Comparison of ENCODE assay signal across 25 cellular contexts in genomic region chr13:111554539-111555267, GRCh38.
A peak's percentile ranks its signal among the peaks of the same experiment; 100 is the strongest.
DNase-seq lines count a peak whose midpoint lies in the region; ATAC-seq, FAIRE-seq and TF ChIP-seq lines count a peak whose summit lies in the region.
"Had no signal": no experiment of that assay in that cellular context is flagged by ENCODE, and none has a peak within 500 bp of the region (broad histone marks: within the 10 kb centered on the region; RNA-seq: fewer than 3 reads in every experiment).

No MANE protein-coding gene starts in this region.

- no peaks in the 10 kb centered on the region for H3K4me1 Mint-ChIP-seq in chondrocyte (ENCODE audit: low read depth)

- H3K27ac Mint-ChIP-seq in chondrocyte (ENCODE audit: unreplicated experiment) = no peak overlapping the region

- no peak for DNase-seq in HepG2 (ENCODE audit: low spot score)
- no peak for DNase-seq in right lobe of liver
- DNase-seq in chondrocyte (ENCODE audit: low spot score) = peak; percentile 78
- DNase-seq in neuronal stem cell (ENCODE audit: low spot score) = no peak
- no peak for DNase-seq in upper lobe of right lung
- DNase-seq in T-helper 9 cell = no peak
- DNase-seq in NCI-H526 (lab: John Stamatoyannopoulos, UW) = no peak
- no peak for DNase-seq in DMS79 treated with DMSO at 0.1 percent for 48 hours (lab: John Stamatoyannopoulos, UW)
- DNase-seq: 8988T; ACHN; BE2C; Calu3; DND-41; Karpas-422; NCI-H1092 treated with DMSO at 0.1 percent for 48 hours; NCI-H1436; NCI-H187; NCI-H2107; NCI-H524 treated with DMSO at 0.1 percent for 48 hours; NCI-H82; NK-92 treated with Interleukin-12 subunit alpha and Interleukin-12 subunit beta, amount 100 ng/mL, for 24 hours; Right ventricle myocardium superior; RPMI8226 had no signal

- H3K4me2 ChIP-seq in HepG2 (ENCODE audit: low read depth, low read length) (no peak overlapping the region), neuronal stem cell (ENCODE audit: insufficient read depth, low read length, poor library complexity, severe bottlenecking) (no peak overlapping the region)

- intact Hi-C loops in HepG2 (cut with micrococcal nuclease; ENCODE audit: unreplicated experiment) = no loop called here
- intact Hi-C loops in right lobe of liver (cut with DNase I) = no loop called here
- intact Hi-C loops in upper lobe of right lung (cut with DNase I) = no loop called here

- no peak overlapping the region for H4K91ac ChIP-seq in neuronal stem cell (ENCODE audit: low read depth, low read length, poor library complexity)

- H3K4me3 Mint-ChIP-seq in chondrocyte (ENCODE audit: unreplicated experiment) = no peak overlapping the region

- CTCF ChIA-PET in HepG2 (lab: Yijun Ruan, JAX; ENCODE audit: low intra/inter-chr PET ratio, low total read pairs) = no interaction called here

- H3K27me3 Mint-ChIP-seq in chondrocyte (ENCODE audit: low read depth) = peaks cover 30% of the 10 kb centered on the region

- no peak overlapping the region for H2AFZ ChIP-seq in HepG2 (ENCODE audit: low read length)
- H2AFZ ChIP-seq in neuronal stem cell (ENCODE audit: low read length) = no peak overlapping the region

- no peak for TF ChIP-seq RAD21 in HepG2 (CRISPR knock-in tag; IDR thresholded peaks at IDR 0.05)

- FAIRE-seq in HepG2 (lab: Jason Lieb, UNC) = no peak
- FAIRE-seq: GM19239 had no signal

- no peak overlapping the region for H2BK12ac ChIP-seq in neuronal stem cell (ENCODE audit: low read length)

- peaks cover 3% of the 10 kb centered on the region for H3K9me3 Mint-ChIP-seq in chondrocyte (ENCODE audit: low read depth)

- H4K8ac ChIP-seq in neuronal stem cell (ENCODE audit: low read depth, low read length) = no peak overlapping the region

- no peak overlapping the region for H3K4ac ChIP-seq in neuronal stem cell (ENCODE audit: low read length)

- H3K79me1 ChIP-seq in neuronal stem cell (ENCODE audit: low read depth, low read length) = no peaks in the 10 kb centered on the region

- BruUV-seq in HepG2 (replicated peaks; lab: Mats Ljungman, UMichigan) = no TSS peak

- no peak overlapping the region for H2BK5ac ChIP-seq in neuronal stem cell (ENCODE audit: low read length)

- H4K20me1 ChIP-seq in HepG2 (ENCODE audit: insufficient read depth, low read length) = no peaks in the 10 kb centered on the region

- H3K18ac ChIP-seq in neuronal stem cell (ENCODE audit: low read length) = peak overlapping the region; percentile 62

- ATAC-seq in HepG2 = peak; percentile 35; the same call in 1 of the 3 replicates
- no peak for ATAC-seq in right lobe of liver
- ATAC-seq in upper lobe of right lung = peak; percentile 19

- no peak overlapping the region for H3K23ac ChIP-seq in neuronal stem cell (ENCODE audit: low read depth, low read length, poor library complexity)

- H3K9me3 ChIP-seq in HepG2 (ENCODE audit: low read length) (no peaks in the 10 kb centered on the region), right lobe of liver (no peaks in the 10 kb centered on the region), neuronal stem cell (replicated peaks in 1 of 2; ENCODE audit: control insufficient read depth in 2 of 2, insufficient read depth in 1 of 2, low read depth in 1 of 2, low read length in 2 of 2) (peaks cover 0 to 2% of the 10 kb centered on the region in 2 donors), upper lobe of right lung (no peaks in the 10 kb centered on the region)
- H3K9me3 ChIP-seq: BE2C, SJSA1 had no signal

- H3K27ac ChIP-seq in HepG2 (ENCODE audit: extremely low read length, insufficient read depth, low read length) (no peak overlapping the region), right lobe of liver (no peak overlapping the region), neuronal stem cell (replicated peaks; ENCODE audit: low read length) (no peak overlapping the region), upper lobe of right lung (no peak overlapping the region)
- H3K27ac ChIP-seq: SJSA1 had no signal

- in situ Hi-C loops in HepG2 (cut with HindIII; ENCODE audit: extremely low pct_ligation_motif_present, low pct_unique_long_range_greater_than_20kb) = no loop called here

- peak overlapping the region; percentile 11 for H2BK15ac ChIP-seq in neuronal stem cell (ENCODE audit: low read length)

- no peak overlapping the region for H2BK120ac ChIP-seq in neuronal stem cell (ENCODE audit: low read depth, low read length)

- no peaks in the 10 kb centered on the region for H3K79me2 ChIP-seq in HepG2 (ENCODE audit: insufficient read depth, low read length)

- H3K36me3 ChIP-seq in HepG2 (replicated peaks in 1 of 2; ENCODE audit: control insufficient read depth in 1 of 2, insufficient read depth in 2 of 2, low read length in 2 of 2) = no peaks in the 10 kb centered on the region
- H3K36me3 ChIP-seq in right lobe of liver = no peaks in the 10 kb centered on the region
- H3K36me3 ChIP-seq in neuronal stem cell (replicated peaks in 1 of 2; ENCODE audit: control insufficient read depth in 2 of 2, insufficient read depth in 2 of 2, low read length in 2 of 2) = no peaks in the 10 kb centered on the region
- no peaks in the 10 kb centered on the region for H3K36me3 ChIP-seq in upper lobe of right lung
- H3K36me3 ChIP-seq: BE2C, SJSA1 had no signal

- peaks cover 3 to 28% of the 10 kb centered on the region in 2 experiments; a peak in 4 of 5 replicates for H3K27me3 ChIP-seq in HepG2 (ENCODE audit: control insufficient read depth in 1 of 2, insufficient read depth in 2 of 2, low read length in 2 of 2)
- no peaks in the 10 kb centered on the region for H3K27me3 ChIP-seq in right lobe of liver
- H3K27me3 ChIP-seq in neuronal stem cell (ENCODE audit: control insufficient read depth in 3 of 3, insufficient read depth in 3 of 3, low read depth in 1 of 3, low read length in 3 of 3) = peaks cover 0 to 13% (median 0%) of the 10 kb centered on the region in 3 experiments
- peaks cover 4% of the 10 kb centered on the region for H3K27me3 ChIP-seq in upper lobe of right lung

- no peak overlapping the region for H3K9ac ChIP-seq in HepG2 (ENCODE audit: insufficient read depth, low read depth, low read length)
- no peak overlapping the region for H3K9ac ChIP-seq in neuronal stem cell (ENCODE audit: low read depth, low read length, poor library complexity)

- H3K4me1 ChIP-seq in HepG2 (ENCODE audit: insufficient read depth, low read length) (no peaks in the 10 kb centered on the region), right lobe of liver (peaks cover 0 to 26% (median 11%) of the 10 kb centered on the region in 4 donors), neuronal stem cell (ENCODE audit: control insufficient read depth in 2 of 2, insufficient read depth in 1 of 2, low read depth in 1 of 2, low read length in 2 of 2) (no peaks in the 10 kb centered on the region), upper lobe of right lung (no peaks in the 10 kb centered on the region)
- H3K4me1 ChIP-seq: BE2C, SJSA1 had no signal

- TF ChIP-seq POLR2A in HepG2 (IDR thresholded peaks at IDR 0.05; ENCODE audit: insufficient read depth in 1 of 2, low read depth in 2 of 2, low read length in 2 of 2) (no peak), right lobe of liver (IDR thresholded peaks at IDR 0.05) (no peak)

- 10% methylated on average over 12 of the region's 16 CpGs for WGBS in HepG2 (ENCODE audit: low lambda C conversion rate)
- WGBS in right lobe of liver (ENCODE audit: insufficient coverage, low coverage, low lambda C conversion rate, missing lambda C conversion rate) = 86% methylated on average over 8 of the region's 16 CpGs
- WGBS in neuronal stem cell (ENCODE audit: extremely low coverage in 2 of 2, insufficient read length in 2 of 2, insufficient replicate concordance in 1 of 2), 2 donors = no CpG with 5 or more reads among the region's 16 CpGs

- no peak for TF ChIP-seq EP300 in HepG2 (IDR thresholded peaks at IDR 0.05; ENCODE audit: low read depth in 2 of 2, low read length in 2 of 2)
- no peak for TF ChIP-seq EP300 in HepG2 (CRISPR knock-in tag; IDR thresholded peaks at IDR 0.05; ENCODE audit: borderline replicate concordance)

- TF ChIP-seq CTCF in HepG2 (CRISPR knock-in tag; IDR thresholded peaks at IDR 0.05) = no peak
- no peak for TF ChIP-seq CTCF in right lobe of liver (IDR thresholded peaks at IDR 0.05)
- no peak for TF ChIP-seq CTCF in chondrocyte (IDR thresholded peaks at IDR 0.05)
- TF ChIP-seq CTCF in upper lobe of right lung (IDR thresholded peaks at IDR 0.05) = no peak

- H2AK5ac ChIP-seq in neuronal stem cell (ENCODE audit: low read depth, low read length) = peak overlapping the region; percentile 49

- peaks cover 2% of the 10 kb centered on the region for H3K36me3 Mint-ChIP-seq in chondrocyte (ENCODE audit: low read depth)

- H3K4me3 ChIP-seq in HepG2 (replicated peaks in 1 of 3; ENCODE audit: insufficient read depth in 1 of 3, low read depth in 2 of 3, low read length in 3 of 3) (no peak overlapping the region), right lobe of liver (no peak overlapping the region), neuronal stem cell (ENCODE audit: low read length in 2 of 2) (no peak overlapping the region), upper lobe of right lung (no peak overlapping the region)
- H3K4me3 ChIP-seq: SJSA1 had no signal

- POLR2A ChIA-PET in HepG2 (lab: Yijun Ruan, JAX) = no interaction called here

- peak overlapping the region; percentile 86 for H3K14ac ChIP-seq in neuronal stem cell (ENCODE audit: low read length)

TF ChIP-seq in HepG2, 621 proteins besides CTCF, POLR2A, EP300 and RAD21:
- TF ChIP-seq FOXA3 (CRISPR knock-in tag; IDR thresholded peaks at IDR 0.05) (no peak), MAF1 (CRISPR knock-in tag; IDR thresholded peaks at IDR 0.05; ENCODE audit: borderline replicate concordance) (no peak), NFE2L2 (IDR thresholded peaks at IDR 0.05; ENCODE audit: low read length) (no peak), SMC3 (IDR thresholded peaks at IDR 0.05; ENCODE audit: low read length) (no peak), PAWR (CRISPR knock-in tag; IDR thresholded peaks at IDR 0.05; ENCODE audit: borderline replicate concordance) (no peak), ZNF572 (CRISPR knock-in tag; IDR thresholded peaks at IDR 0.05) (no peak), ZNF713 (CRISPR knock-in tag; IDR thresholded peaks at IDR 0.05) (no peak), ZNF629 (CRISPR knock-in tag; conservative IDR thresholded peaks at IDR 0.05) (no peak)
- TF ChIP-seq, protein P1, sequence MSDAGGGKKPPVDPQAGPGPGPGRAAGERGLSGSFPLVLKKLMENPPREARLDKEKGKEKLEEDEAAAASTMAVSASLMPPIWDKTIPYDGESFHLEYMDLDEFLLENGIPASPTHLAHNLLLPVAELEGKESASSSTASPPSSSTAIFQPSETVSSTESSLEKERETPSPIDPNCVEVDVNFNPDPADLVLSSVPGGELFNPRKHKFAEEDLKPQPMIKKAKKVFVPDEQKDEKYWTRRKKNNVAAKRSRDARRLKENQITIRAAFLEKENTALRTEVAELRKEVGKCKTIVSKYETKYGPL (CRISPR knock-in tag; IDR thresholded peaks at IDR 0.05) = no peak
TF ChIP-seq in HepG2: peak in this region for 0.

Comparison
In these comparisons a context has a peak if more than half of its experiments do, and no peak if none do; other contexts are left out.
1. ATAC-seq: peak in HepG2 (single experiment) and upper lobe of right lung (single experiment); none in right lobe of liver (0 of 4).